In the genomic region with DNA sequence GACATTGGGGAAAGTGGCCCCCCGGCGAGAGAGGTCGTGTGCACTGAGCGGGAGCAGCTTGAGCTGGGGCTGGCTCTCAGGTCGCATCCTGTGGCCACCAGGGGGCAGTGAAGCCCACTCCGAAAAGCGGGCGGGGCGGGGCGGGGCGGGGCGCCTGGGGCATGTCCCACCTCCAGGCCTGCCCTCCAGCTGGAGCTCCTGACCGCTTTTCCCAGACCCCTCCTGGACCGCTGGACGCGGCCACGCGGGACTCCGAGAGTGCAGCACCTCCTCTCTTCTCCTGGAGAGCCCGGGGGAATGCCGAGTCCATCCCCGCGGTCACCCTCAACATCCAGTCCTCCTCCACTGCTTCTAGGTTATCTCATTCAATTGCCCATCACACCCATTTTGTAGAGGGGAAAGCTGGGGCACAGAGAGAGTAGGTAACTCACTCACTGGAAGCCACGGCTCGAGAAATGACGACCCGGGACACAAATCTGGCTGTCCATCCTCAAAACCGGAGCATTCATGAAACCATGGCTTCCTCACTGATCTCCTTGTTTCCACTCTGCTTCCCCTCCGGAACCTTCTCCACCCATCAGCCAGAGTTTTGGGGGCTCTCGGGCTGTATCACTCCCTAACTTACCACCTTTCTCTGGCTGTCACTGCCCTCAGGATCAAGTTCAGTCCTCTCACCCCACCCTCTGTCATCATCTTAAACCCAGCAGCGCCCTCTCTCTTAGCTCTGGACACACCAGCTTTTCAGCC, we compare ENCODE assay signal across 7 cellular contexts.
DNase-seq lines count a peak whose midpoint lies in the region; ATAC-seq and TF ChIP-seq lines count a peak whose summit lies in the region.

No MANE protein-coding gene starts in this region.

- peak overlapping the region; percentile 89 for H3K27ac ChIP-seq in layer of hippocampus (ENCODE audit: low read depth, low read length)

- H3K4me3 ChIP-seq in choroid plexus epithelial cell (ENCODE audit: low read depth, low read length): peak overlapping the region; percentile 40

- ATAC-seq in GM18505 (IDR thresholded peaks at IDR 0.05; ENCODE audit: unreplicated experiment) (peak; percentile 60), HG03025 (IDR thresholded peaks at IDR 0.05; ENCODE audit: low FRiP score, unreplicated experiment) (peak; percentile 48)

- H3K27me3 ChIP-seq in layer of hippocampus (ENCODE audit: control insufficient read depth, insufficient read depth, low read length): no peaks in the 10 kb centered on the region

- peak; percentile 72 for TF ChIP-seq CTCF in choroid plexus epithelial cell (conservative IDR thresholded peaks at IDR 0.05; ENCODE audit: low read depth, low read length)

- no peak for TF ChIP-seq POLR2A in GM18505 (IDR thresholded peaks at IDR 0.05; ENCODE audit: borderline replicate concordance, extremely low read depth, insufficient read depth, insufficient read length)

- DNase-seq in NCI-H2196 (lab: John Stamatoyannopoulos, UW; ENCODE audit: unreplicated experiment) (peak; percentile 81), choroid plexus epithelial cell (ENCODE audit: low read depth) (peak; percentile 72)
- peak; percentile 66 to 71 for DNase-seq in activated CD4-positive, alpha-beta T cell treated with anti-CD3 and anti-CD28 coated beads for 24 hours (ENCODE audit: low read depth in 2 of 2)
- peak; percentile 60 to 68 (median 65) for DNase-seq in stimulated activated CD4-positive, alpha-beta T cell treated with anti-CD3 and anti-CD28 coated beads, Interleukin-1b, Interleukin-23, amount 100 ng/mL, for 24 hours (ENCODE audit: low read depth in 4 of 4, low spot score in 1 of 4)

Comparison
In these comparisons a context has a peak if more than half of its experiments do, and no peak if none do; other contexts are left out.
1. Peak in every context shown above with its lines: DNase-seq, ATAC-seq, H3K4me3 ChIP-seq and H3K27ac ChIP-seq.